ENCODE assay signal across 14 cellular contexts in genomic region chr15:64904189-64904588, GRCh38.
"Had no signal": no experiment of that assay in that cellular context is flagged by ENCODE, and none has a peak within 500 bp of the region (broad histone marks: within the 10 kb centered on the region; RNA-seq: fewer than 3 reads in every experiment).

No MANE protein-coding gene starts in this region.

- DNase-seq: activated CD4-positive, alpha-beta T cell treated with anti-CD3 and anti-CD28 coated beads, Interleukin-2, amount 50 U/mL, for 48 hours; activated CD4-positive, CD25-positive, alpha-beta regulatory T cell; esophagus squamous epithelium; foreskin fibroblast; islet precursor cell; left lung; SHP77; small intestine; stimulated activated naive B cell treated with anti-CD40 and anti-IgM and Interleukin-4, amounts not matched to agents 10 μg/mL and 1 μg/mL and 100 μg/mL, for 72 hours; substantia nigra; T-helper 2 cell; transverse colon had no signal

- H3K4me3 Mint-ChIP-seq: stimulated activated naive B cell treated with anti-CD40 and anti-IgM and Interleukin-4, amounts not matched to agents 10 μg/mL and 1 μg/mL and 100 μg/mL, for 72 hours had no signal

- ATAC-seq: activated naive CD4-positive, alpha-beta T cell treated with anti-CD3 and anti-CD28 coated beads, Interleukin-2, amount 50 U/mL, for 72 hours; SK-N-SH treated with all-trans-retinoic acid at 6 μM for 48 hours; stimulated activated naive B cell treated with anti-CD40 and anti-IgM and Interleukin-4, amounts not matched to agents 10 μg/mL and 1 μg/mL and 100 μg/mL, for 72 hours had no signal

- H3K27ac Mint-ChIP-seq: activated naive CD4-positive, alpha-beta T cell treated with anti-CD3 and anti-CD28 coated beads, Interleukin-2, amount 50 U/mL, for 72 hours; stimulated activated naive B cell treated with anti-CD40 and anti-IgM and Interleukin-4, amounts not matched to agents 10 μg/mL and 1 μg/mL and 100 μg/mL, for 72 hours had no signal
